In genomic region chr11:61358566-61358965, GRCh38 we compare ENCODE assay signal across 23 cellular contexts. TPM values are rescaled to one million over a fixed set of nuclear protein-coding genes. Genes with fewer than 3 reads are reported as not detected.
DNase-seq lines count a peak whose midpoint lies in the region; ATAC-seq and TF ChIP-seq lines count a peak whose summit lies in the region.
"Had no signal": no experiment of that assay in that cellular context is flagged by ENCODE, and none has a peak within 500 bp of the region (broad histone marks: within the 10 kb centered on the region; RNA-seq: fewer than 3 reads in every experiment).

No MANE protein-coding gene starts in this region.

- WGBS in transverse colon (ENCODE audit: low coverage in 1 of 2), 2 donors, result 93% methylated on average over 11 of the region's 11 CpGs; no CpG with 5 or more reads in 1 of the 2 donors

- H3K4me3 ChIP-seq in transverse colon, result no peak overlapping the region
- H3K4me3 ChIP-seq: GM23338 had no signal

- in situ Hi-C loops in transverse colon (cut with MboI; ENCODE audit: low pct_ligation_motif_present in 1 of 4, low pct_unique_long_range_greater_than_20kb in 1 of 4, low sequenced_read_pairs in 3 of 4), result no loop called here

- CTCF ChIA-PET in activated B cell treated with CpG ODN at 0.5 μM for 24 hours (lab: Charles Lee), result interaction anchor here (7.9 to 9.0 kb wide), 2 partner anchors 22 to 26 kb away, joined by 81 to 126 read pairs; partner anchors contain the start of genes DDB1 and TKFC

- H3K9me3 ChIP-seq in transverse colon, result no peaks in the 10 kb centered on the region
- H3K9me3 ChIP-seq: BE2C had no signal

- no peak for ATAC-seq in activated B cell treated with CpG ODN at 0.5 μM for 24 hours (ENCODE audit: low read depth)
- no peak for ATAC-seq in naive B cell (ENCODE audit: low read depth in 2 of 2)
- ATAC-seq in GM19328 (IDR thresholded peaks at IDR 0.05; ENCODE audit: unreplicated experiment), result no peak
- ATAC-seq in HG02610 (IDR thresholded peaks at IDR 0.05; ENCODE audit: unreplicated experiment), result no peak
- ATAC-seq: GM23338 had no signal

- H3K27ac Mint-ChIP-seq in IgD-negative memory B cell (peak overlapping the region; percentile 82 to 97 (median 93)), activated B cell treated with CpG ODN at 0.5 μM for 24 hours (peak overlapping the region; percentile 98), naive B cell (peak overlapping the region in 5 of 6 donors; percentile 49 to 99 (median 97))
- H3K27ac Mint-ChIP-seq: GM23338, HFFc6 had no signal

- no peak for TF ChIP-seq POLR2A in transverse colon (IDR thresholded peaks at IDR 0.05)

- POLR2A ChIA-PET in activated B cell treated with CpG ODN at 0.5 μM for 24 hours (lab: Charles Lee), result interaction anchor here (0.7 to 8.7 kb wide), 11 partner anchors 8 to 1477 kb away, joined by 3 to 109 read pairs (median 11); partner anchors contain the start of genes DDB1, TKFC and TMEM216

- H3K27me3 Mint-ChIP-seq in IgD-negative memory B cell (no peaks in the 10 kb centered on the region), activated B cell treated with CpG ODN at 0.5 μM for 24 hours (no peaks in the 10 kb centered on the region), naive B cell (no peaks in the 10 kb centered on the region)
- H3K27me3 Mint-ChIP-seq: CD4-positive, CD25-positive, alpha-beta regulatory T cell had no signal

- H3K4me1 ChIP-seq in transverse colon, result peaks cover 8 to 70% (median 43%) of the 10 kb centered on the region in 4 donors
- H3K4me1 ChIP-seq: BE2C had no signal

- DNase-seq in activated B cell treated with CpG ODN at 0.5 μM for 24 hours (no peak), naive B cell (no peak), transverse colon (no peak), AG08395 (ENCODE audit: low spot score) (no peak), NCI-H1105 (lab: John Stamatoyannopoulos, UW) (no peak)
- DNase-seq: BE2C; CD4-positive, CD25-positive, alpha-beta regulatory T cell; DMS153; DND-41; H9; HFFc6; Karpas-422; NCI-H1092 treated with DMSO at 0.1 percent for 48 hours; NCI-H1436 treated with DMSO at 0.1 percent for 48 hours; NCI-H187 treated with DMSO at 0.1 percent for 48 hours; NCI-H524; NCI-H774; RPMI8226; SHP77 had no signal

- no peaks in the 10 kb centered on the region for H3K27me3 ChIP-seq in transverse colon
- H3K27me3 ChIP-seq: BE2C had no signal

- H3K4me3 Mint-ChIP-seq in IgD-negative memory B cell, result peak overlapping the region; percentile 41 to 98 (median 93)
- H3K4me3 Mint-ChIP-seq in activated B cell treated with CpG ODN at 0.5 μM for 24 hours, result peak overlapping the region; percentile 100
- peak overlapping the region; percentile 68 to 100 (median 96) for H3K4me3 Mint-ChIP-seq in naive B cell
- H3K4me3 Mint-ChIP-seq: GM23338, H9, HFFc6 had no signal

- intact Hi-C loops in activated B cell treated with CpG ODN at 0.5 μM for 24 hours (cut with micrococcal nuclease) (loop anchor here (5.0 to 10.0 kb wide), 3 partner anchors 266 to 1196 kb away; partner anchors contain the start of gene FTH1), transverse colon (cut with DNase I; ENCODE audit: low total_unique reads) (no loop called here)

- no peak for TF ChIP-seq CTCF in activated B cell treated with CpG ODN at 0.5 μM for 24 hours (IDR thresholded peaks at IDR 0.05)
- TF ChIP-seq CTCF in transverse colon (IDR thresholded peaks at IDR 0.05), result no peak

- H3K36me3 Mint-ChIP-seq in IgD-negative memory B cell (peaks cover 9% of the 10 kb centered on the region), activated B cell treated with CpG ODN at 0.5 μM for 24 hours (ENCODE audit: low read depth) (peaks cover 57% of the 10 kb centered on the region), naive B cell (peaks cover 4 to 5% of the 10 kb centered on the region in 2 donors)

- peaks cover 0 to 1% (median 0%) of the 10 kb centered on the region in 4 donors for H3K36me3 ChIP-seq in transverse colon
- H3K36me3 ChIP-seq: BE2C had no signal

- H3K9me3 Mint-ChIP-seq in IgD-negative memory B cell (no peaks in the 10 kb centered on the region), activated B cell treated with CpG ODN at 0.5 μM for 24 hours (no peaks in the 10 kb centered on the region), naive B cell (no peaks in the 10 kb centered on the region)
- H3K9me3 Mint-ChIP-seq: CD4-positive, CD25-positive, alpha-beta regulatory T cell; GM23338; H9; HFFc6 had no signal

- peaks cover 37 to 53% (median 47%) of the 10 kb centered on the region in 3 donors for H3K4me1 Mint-ChIP-seq in IgD-negative memory B cell
- H3K4me1 Mint-ChIP-seq in activated B cell treated with CpG ODN at 0.5 μM for 24 hours, result peaks cover 83% of the 10 kb centered on the region
- peaks cover 50 to 89% (median 73%) of the 10 kb centered on the region in 3 donors for H3K4me1 Mint-ChIP-seq in naive B cell

- H3K27ac ChIP-seq in transverse colon, result peak overlapping the region; percentile 95 to 98 (median 97)

- no peak for TF ChIP-seq EP300 in transverse colon (IDR thresholded peaks at IDR 0.05; ENCODE audit: low read depth)

RNA-seq across cellular contexts. Expression of gene CYB561A3, which starts 3.1 kb away (rescaled TPM):
- 594 TPM for polyA plus RNA-seq in IgD-negative memory B cell
- 397 and 433 TPM in 2 replicates for total RNA-seq in activated B cell treated with CpG ODN at 0.5 μM for 24 hours
- 1,000 to 10,000 TPM; 1,105 to 1,945 (median 1,251) TPM for polyA plus RNA-seq in naive B cell (ENCODE audit: low read depth in 6 of 6)
- total RNA-seq in transverse colon, result 100 to 1,000 TPM in 2 of 4 donors, 10 to 100 TPM in 2; 68.1 to 157 (median 93.6) TPM

RNA-seq across cellular contexts. Expression of gene TMEM138, which starts 3.6 kb away (rescaled TPM):
- polyA plus RNA-seq in IgD-negative memory B cell (44.1 TPM), naive B cell (ENCODE audit: low read depth in 6 of 6) (10 to 100 TPM; 37.9 to 56.4 (median 41.9) TPM)
- total RNA-seq in activated B cell treated with CpG ODN at 0.5 μM for 24 hours (69.7 and 81.2 TPM in 2 replicates), transverse colon (10 to 100 TPM; 27.9 to 51.6 (median 35.6) TPM)

RNA-seq across cellular contexts. Expression of gene TKFC, which starts 25.5 kb away (rescaled TPM):
- polyA plus RNA-seq in IgD-negative memory B cell, result 46.1 TPM
- 59.8 and 63.9 TPM in 2 replicates for total RNA-seq in activated B cell treated with CpG ODN at 0.5 μM for 24 hours
- polyA plus RNA-seq in naive B cell (ENCODE audit: low read depth in 6 of 6), result 10 to 100 TPM; 38.3 to 62.2 (median 46.4) TPM
- 100 to 1,000 TPM in 1 of 4 donors, 10 to 100 TPM in 3; 32.9 to 103 (median 40.4) TPM for total RNA-seq in transverse colon

RNA-seq across cellular contexts. Expression of gene DDB1, which starts 25.7 kb away (rescaled TPM):
- polyA plus RNA-seq in IgD-negative memory B cell (81.7 TPM), naive B cell (ENCODE audit: low read depth in 6 of 6) (100 to 1,000 TPM; 103 to 177 (median 111) TPM)
- total RNA-seq in activated B cell treated with CpG ODN at 0.5 μM for 24 hours (201 and 218 TPM in 2 replicates), transverse colon (100 to 1,000 TPM; 105 to 127 (median 123) TPM)

RNA-seq across cellular contexts. Expression of gene TMEM216, which starts 33.8 kb away (rescaled TPM):
- polyA plus RNA-seq in IgD-negative memory B cell, result 67.0 TPM
- 18.4 and 18.7 TPM in 2 replicates for total RNA-seq in activated B cell treated with CpG ODN at 0.5 μM for 24 hours
- 10 to 100 TPM; 36.4 to 76.6 (median 65.0) TPM for polyA plus RNA-seq in naive B cell (ENCODE audit: low read depth in 6 of 6)
- total RNA-seq in transverse colon, result 10 to 100 TPM in 3 of 4 donors, 1 to 10 TPM in 1; 1.9 to 32.8 (median 14.6) TPM
